20 cellular contexts compared by ENCODE assay signal in genomic region chr7:26081627-26082026, GRCh38.
DNase-seq lines count a peak whose midpoint lies in the region; ATAC-seq lines count a peak whose summit lies in the region.
"Had no signal": no experiment of that assay in that cellular context is flagged by ENCODE, and none has a peak within 500 bp of the region (broad histone marks: within the 10 kb centered on the region; RNA-seq: fewer than 3 reads in every experiment).

No MANE protein-coding gene starts in this region.

- H3K23ac ChIP-seq in neuronal stem cell (ENCODE audit: low read depth, low read length, poor library complexity): no peak overlapping the region

- in situ Hi-C loops in G401 (cut with HindIII; ENCODE audit: low sequenced_read_pairs): no loop called here

- H2AFZ ChIP-seq in neuronal stem cell (ENCODE audit: low read length): no peak overlapping the region

- H4K91ac ChIP-seq in neuronal stem cell (ENCODE audit: low read depth, low read length, poor library complexity): no peak overlapping the region

- H2BK15ac ChIP-seq in neuronal stem cell (ENCODE audit: low read length): no peak overlapping the region

- H2AK5ac ChIP-seq in neuronal stem cell (ENCODE audit: low read depth, low read length): no peak overlapping the region

- DNase-seq in Daoy (ENCODE audit: low read depth) (peak; percentile 41), HuH-7.5 (ENCODE audit: low spot score) (peak; percentile 47), SW480 (ENCODE audit: low spot score) (peak; percentile 37), left kidney (ENCODE audit: low read depth, low spot score) (peak; percentile 31), G401 (ENCODE audit: low spot score) (no peak), neuronal stem cell (ENCODE audit: low spot score) (no peak), GM19240 (ENCODE audit: insufficient read length, low spot score) (no peak)
- DNase-seq: activated CD4-positive, CD25-positive, alpha-beta regulatory T cell treated with anti-CD3 and anti-CD28 coated beads, Interleukin-2, amount 50 U/mL, for 72 hours; AML-193; NCI-H1092 treated with DMSO at 0.1 percent for 48 hours; NCI-H774; posterior cingulate gyrus; stimulated activated CD4-positive, alpha-beta T cell treated with anti-CD3 and anti-CD28 coated beads, Interleukin-1b, Interleukin-23, amount 100 ng/mL, for 48 hours; stimulated activated naive CD8-positive, alpha-beta T cell treated with anti-CD3 and anti-CD28 coated beads, Interleukin-15, Interleukin-2, amounts not matched to agents 100 U/mL and 50 U/mL, for 24 hours; T1000 had no signal

- H3K4me2 ChIP-seq in neuronal stem cell (ENCODE audit: insufficient read depth, low read length, poor library complexity, severe bottlenecking): no peak overlapping the region
- H3K4me2 ChIP-seq: KMS-11 had no signal

- no peak overlapping the region for H3K14ac ChIP-seq in neuronal stem cell (ENCODE audit: low read length)

- H4K8ac ChIP-seq in neuronal stem cell (ENCODE audit: low read depth, low read length): no peak overlapping the region

- no peak overlapping the region for H2BK12ac ChIP-seq in neuronal stem cell (ENCODE audit: low read length)

- no peak for ATAC-seq in HG02973 (IDR thresholded peaks at IDR 0.05; ENCODE audit: unreplicated experiment)
- ATAC-seq: Panc1; SK-N-SH treated with all-trans-retinoic acid at 6 μM for 48 hours; stimulated activated naive CD8-positive, alpha-beta T cell treated with anti-CD3 and anti-CD28 coated beads, Interleukin-15, Interleukin-2, amounts not matched to agents 100 U/mL and 50 U/mL, for 24 hours had no signal

- no peak overlapping the region for H2BK120ac ChIP-seq in neuronal stem cell (ENCODE audit: low read depth, low read length)

- WGBS in neuronal stem cell (ENCODE audit: extremely low coverage in 2 of 2, insufficient read length in 2 of 2, insufficient replicate concordance in 1 of 2), 2 donors: no CpG with 5 or more reads among the region's 2 CpGs

- peaks cover 0 to 16% (median 0%) of the 10 kb centered on the region in 3 experiments for H3K27me3 ChIP-seq in neuronal stem cell (ENCODE audit: control insufficient read depth in 3 of 3, insufficient read depth in 3 of 3, low read depth in 1 of 3, low read length in 3 of 3)

- H3K4ac ChIP-seq in neuronal stem cell (ENCODE audit: low read length): no peak overlapping the region

- H3K4me3 ChIP-seq in neuronal stem cell (ENCODE audit: low read length in 2 of 2): no peak overlapping the region
- H3K4me3 ChIP-seq: tibial nerve had no signal

- peaks cover 2 to 11% of the 10 kb centered on the region in 2 donors for H3K4me1 ChIP-seq in neuronal stem cell (ENCODE audit: control insufficient read depth in 2 of 2, insufficient read depth in 1 of 2, low read depth in 1 of 2, low read length in 2 of 2)

- H3K79me1 ChIP-seq in neuronal stem cell (ENCODE audit: low read depth, low read length): no peaks in the 10 kb centered on the region

- H3K9ac ChIP-seq in neuronal stem cell (ENCODE audit: low read depth, low read length, poor library complexity): no peak overlapping the region
- H3K9ac ChIP-seq: KMS-11 had no signal

- H2BK5ac ChIP-seq in neuronal stem cell (ENCODE audit: low read length): no peak overlapping the region

- H3K9me3 ChIP-seq in neuronal stem cell (replicated peaks in 1 of 2; ENCODE audit: control insufficient read depth in 2 of 2, insufficient read depth in 1 of 2, low read depth in 1 of 2, low read length in 2 of 2): no peaks in the 10 kb centered on the region
- H3K9me3 ChIP-seq: tibial nerve had no signal

- no peak overlapping the region for H3K27ac ChIP-seq in neuronal stem cell (replicated peaks; ENCODE audit: low read length)
- H3K27ac ChIP-seq: KMS-11, tibial nerve had no signal

- H3K18ac ChIP-seq in neuronal stem cell (ENCODE audit: low read length): no peak overlapping the region

- no peaks in the 10 kb centered on the region for H3K36me3 ChIP-seq in neuronal stem cell (replicated peaks in 1 of 2; ENCODE audit: control insufficient read depth in 2 of 2, insufficient read depth in 2 of 2, low read length in 2 of 2)
- H3K36me3 ChIP-seq: tibial nerve had no signal

Comparison
In these comparisons a context has a peak if more than half of its experiments do, and no peak if none do; other contexts are left out.
1. DNase-seq: peak in Daoy (single experiment), HuH-7.5 (single experiment), SW480 (single experiment) and left kidney (single experiment); none in G401 (single experiment), neuronal stem cell (single experiment) and GM19240 (single experiment).